In genomic region chr11:56271092-56271491, GRCh38 we compare ENCODE assay signal across 1 cellular context.
TF ChIP-seq lines count a peak whose summit lies in the region.

No MANE protein-coding gene starts in this region.

TF ChIP-seq in GM23338, 12 proteins besides CTCF, POLR2A, EP300 and RAD21 (continued from another document):
- TF ChIP-seq REST (IDR thresholded peaks at IDR 0.05; ENCODE audit: unreplicated experiment) (no peak), EZH2 (IDR thresholded peaks at IDR 0.05; ENCODE audit: low read depth, unreplicated experiment) (no peak), ZNF462 (CRISPR knock-in tag; IDR thresholded peaks at IDR 0.05) (no peak), ZNF331 (CRISPR knock-in tag; IDR thresholded peaks at IDR 0.05; ENCODE audit: low read depth) (no peak), EZH2phosphoT487 (IDR thresholded peaks at IDR 0.05; ENCODE audit: unreplicated experiment) (no peak)
